In genomic region chr10:75121322-75121721, GRCh38 we compare ENCODE assay signal across 2 cellular contexts.
TF ChIP-seq lines count a peak whose summit lies in the region.

No MANE protein-coding gene starts in this region.

TF ChIP-seq in GM23338, 12 proteins besides CTCF, POLR2A, EP300 and RAD21 (continued from another document):
- TF ChIP-seq EZH2phosphoT487 (IDR thresholded peaks at IDR 0.05; ENCODE audit: unreplicated experiment) (no peak), NANOG (IDR thresholded peaks at IDR 0.05; ENCODE audit: borderline replicate concordance) (no peak)

TF ChIP-seq in K562, 482 proteins besides CTCF, POLR2A, EP300 and RAD21 (continued from another document):
- peak; percentile 13; the same call in 1 of the 2 replicates for TF ChIP-seq MTA1 (IDR thresholded peaks at IDR 0.05; ENCODE audit: borderline replicate concordance)
- TF ChIP-seq SRSF7 (optimal IDR thresholded peaks at IDR 0.05; ENCODE audit: low read depth, low read length): no peak
- TF ChIP-seq SPI1 (IDR thresholded peaks at IDR 0.05; ENCODE audit: borderline replicate concordance, low read depth, low read length): peak; percentile 15; the same call in 1 of the 2 replicates
- TF ChIP-seq KLF10 (CRISPR knock-in tag; IDR thresholded peaks at IDR 0.05): no peak
- no peak for TF ChIP-seq HMG20B (CRISPR knock-in tag; IDR thresholded peaks at IDR 0.05)
- no peak for TF ChIP-seq BCL6 (CRISPR knock-in tag; IDR thresholded peaks at IDR 0.05)
- no peak for TF ChIP-seq CHD7 (IDR thresholded peaks at IDR 0.05; ENCODE audit: low read depth, low read length)
- no peak for TF ChIP-seq ZNF778 (CRISPR knock-in tag; IDR thresholded peaks at IDR 0.05)
- TF ChIP-seq MBD2 (IDR thresholded peaks at IDR 0.05; ENCODE audit: borderline replicate concordance, low read depth): no peak
- no peak for TF ChIP-seq BDP1 (IDR thresholded peaks at IDR 0.05; ENCODE audit: insufficient read depth, insufficient read length)
- no peak for TF ChIP-seq PHB (CRISPR knock-in tag; IDR thresholded peaks at IDR 0.05)
